In the genomic region with DNA sequence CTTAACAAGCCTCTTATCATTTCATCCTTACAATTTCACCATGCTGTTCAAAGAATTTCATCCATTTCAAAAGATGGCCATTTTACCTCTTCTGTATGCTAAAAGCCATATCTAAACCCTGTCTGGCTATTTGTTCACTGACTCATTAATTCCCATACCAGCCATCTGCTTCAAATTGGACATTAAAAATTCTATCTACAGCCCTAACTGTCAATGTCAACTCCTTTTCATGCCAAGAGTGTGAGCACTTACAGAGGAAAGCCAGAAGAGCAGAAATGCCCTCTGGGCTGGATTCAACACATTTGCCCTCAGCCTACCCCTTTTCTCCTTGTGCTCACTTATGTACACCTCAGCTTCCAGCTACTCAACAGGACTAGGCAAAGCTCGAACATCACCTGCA, we compare ENCODE assay signal across 17 cellular contexts. TPM values are rescaled to one million over a fixed set of nuclear protein-coding genes. Genes with fewer than 3 reads are reported as not detected.
DNase-seq lines count a peak whose midpoint lies in the region; ATAC-seq and TF ChIP-seq lines count a peak whose summit lies in the region.
"Had no signal": no experiment of that assay in that cellular context is flagged by ENCODE, and none has a peak within 500 bp of the region (broad histone marks: within the 10 kb centered on the region; RNA-seq: fewer than 3 reads in every experiment).

No MANE protein-coding gene starts in this region.

- H4K91ac ChIP-seq in IMR-90 (ENCODE audit: insufficient read depth, low read depth, low read length), result no peak overlapping the region
- H4K91ac ChIP-seq in H9 (ENCODE audit: insufficient read length, low read depth, low read length), result no peak overlapping the region

- no peak overlapping the region; the same call in 1 of the 2 replicates for H3K23ac ChIP-seq in IMR-90 (ENCODE audit: low read depth, low read length)
- no peak overlapping the region for H3K23ac ChIP-seq in H9 (ENCODE audit: insufficient read length, low read depth, low read length)

- H2BK5ac ChIP-seq in IMR-90 (ENCODE audit: low read depth, low read length, poor library complexity, severe bottlenecking) (no peak overlapping the region), H9 (ENCODE audit: insufficient read length, low read length) (no peak overlapping the region)

- H2BK15ac ChIP-seq in IMR-90 (ENCODE audit: low read depth, low read length) (no peak overlapping the region), H9 (ENCODE audit: low read depth, low read length) (no peak overlapping the region)

- H3T11ph ChIP-seq in H9 (ENCODE audit: low read length), result no peak overlapping the region

- BruUV-seq in IMR-90 (replicated peaks; lab: Mats Ljungman, UMichigan), result no TSS peak

- POLR2A ChIA-PET in IMR-90 (lab: Charles Lee; ENCODE audit: unreplicated experiment), result no interaction called here

- H4K5ac ChIP-seq in IMR-90 (ENCODE audit: low read depth, low read length) (no peak overlapping the region), H9 (ENCODE audit: insufficient read length, low read depth, low read length) (no peak overlapping the region)

- no peaks in the 10 kb centered on the region for H3K23me2 ChIP-seq in H9 (ENCODE audit: insufficient read length, low read depth, low read length, poor library complexity, severe bottlenecking)

- H3K27ac ChIP-seq in IMR-90 (ENCODE audit: insufficient read depth, low read length), result no peak overlapping the region
- H3K27ac ChIP-seq in smooth muscle cell (ENCODE audit: low read depth), result peak overlapping the region; percentile 48
- H3K27ac ChIP-seq in H9 (ENCODE audit: insufficient read length, low read depth, low read length), result no peak overlapping the region
- H3K27ac ChIP-seq: uterus had no signal

- H4K20me1 ChIP-seq in IMR-90 (ENCODE audit: insufficient read depth, low read length) (no peaks in the 10 kb centered on the region), smooth muscle cell (ENCODE audit: low read depth) (no peaks in the 10 kb centered on the region), H9 (ENCODE audit: control insufficient read depth, insufficient read depth, insufficient read length) (no peaks in the 10 kb centered on the region)

- dilution Hi-C loops in IMR-90 (cut with HindIII; ENCODE audit: low sequenced_read_pairs, unreplicated experiment), result no loop called here

- no peak for DNase-seq in activated CD8-positive, alpha-beta memory T cell treated with anti-CD3 and anti-CD28 coated beads, Interleukin-2, amount 10 ng/mL, durations not matched to agents 7 days and 5 days
- no peak for DNase-seq in activated CD8-positive, alpha-beta memory T cell treated with anti-CD3 and anti-CD28 coated beads, Interleukin-2, amount 50 U/mL, for 48 hours
- peak; percentile 22 for DNase-seq in IMR-90
- peak; percentile 7 for DNase-seq in amniotic epithelial cell (ENCODE audit: low read depth)
- no peak for DNase-seq in smooth muscle cell (lab: John Stamatoyannopoulos, UW; ENCODE audit: unreplicated experiment)
- DNase-seq in H9, result no peak
- DNase-seq in amniotic stem cell (lab: John Stamatoyannopoulos, UW), result no peak
- DNase-seq: activated B cell treated with CpG ODN at 0.5 μM for 24 hours, aorta, cerebellar nuclear complex, foreskin melanocyte, midbrain, NCI-H187 treated with DMSO at 0.1 percent for 48 hours, NCI-H446, Right ventricle myocardium superior, uterus had no signal

- H3K27me3 ChIP-seq in IMR-90 (ENCODE audit: control insufficient read depth, insufficient read depth, low read length) (no peaks in the 10 kb centered on the region), smooth muscle cell (ENCODE audit: low read depth) (no peaks in the 10 kb centered on the region), H9 (ENCODE audit: insufficient read depth, low read length) (no peaks in the 10 kb centered on the region)
- H3K27me3 ChIP-seq: uterus had no signal

- TF ChIP-seq POLR2A in IMR-90 (IDR thresholded peaks at IDR 0.05; ENCODE audit: low read depth, low read length), result no peak

- H3K4me3 ChIP-seq in IMR-90 (ENCODE audit: insufficient read depth, low read depth, low read length) (no peak overlapping the region), smooth muscle cell (no peak overlapping the region)
- H3K4me3 ChIP-seq: uterus had no signal

- no peak overlapping the region for H2BK12ac ChIP-seq in H9 (ENCODE audit: insufficient read length, low read depth, low read length)

- H2AFZ ChIP-seq in IMR-90 (replicated peaks; ENCODE audit: low read length, poor library complexity) (no peak overlapping the region), smooth muscle cell (ENCODE audit: low read depth) (no peak overlapping the region), H9 (ENCODE audit: low read length) (no peak overlapping the region)

- H3K18ac ChIP-seq in IMR-90 (ENCODE audit: low read depth, low read length) (no peak overlapping the region), H9 (ENCODE audit: insufficient read length, low read depth, low read length) (no peak overlapping the region)

- H2AK5ac ChIP-seq in IMR-90 (ENCODE audit: low read depth, low read length), result no peak overlapping the region; the same call in 1 of the 2 replicates
- H2AK5ac ChIP-seq in H9 (ENCODE audit: insufficient read length, low read length), result no peak overlapping the region

- H3K79me1 ChIP-seq in IMR-90 (ENCODE audit: low read depth in 1 of 2, low read length in 2 of 2), result peaks cover 0 to 3% of the 10 kb centered on the region in 2 experiments; a peak in 1 of 4 replicates
- no peaks in the 10 kb centered on the region for H3K79me1 ChIP-seq in H9 (ENCODE audit: insufficient read depth, low read depth, low read length, poor library complexity, severe bottlenecking)

- in situ Hi-C loops in IMR-90 (cut with MboI; ENCODE audit: low sequenced_read_pairs), result no loop called here

- H2BK120ac ChIP-seq in IMR-90 (ENCODE audit: low read depth, low read length), result no peak overlapping the region
- no peak overlapping the region for H2BK120ac ChIP-seq in H9 (ENCODE audit: low read depth, low read length, poor library complexity, severe bottlenecking)

- H3K9ac ChIP-seq in IMR-90 (ENCODE audit: low read depth, low read length) (no peak overlapping the region), smooth muscle cell (ENCODE audit: low read depth) (no peak overlapping the region), H9 (ENCODE audit: extremely low read depth, insufficient read length, low read length) (no peak overlapping the region)

- H2AK9ac ChIP-seq in IMR-90 (replicated peaks; ENCODE audit: low read depth, low read length, poor library complexity), result no peak overlapping the region

- H3K27ac Mint-ChIP-seq in activated CD8-positive, alpha-beta memory T cell treated with anti-CD3 and anti-CD28 coated beads, Interleukin-2, amount 10 ng/mL, durations not matched to agents 7 days and 5 days, result peak overlapping the region; percentile 90
- no peak overlapping the region for H3K27ac Mint-ChIP-seq in H9
- H3K27ac Mint-ChIP-seq: activated B cell treated with CpG ODN at 0.5 μM for 24 hours had no signal

- peaks cover 52% of the 10 kb centered on the region for H3K36me3 Mint-ChIP-seq in activated CD8-positive, alpha-beta memory T cell treated with anti-CD3 and anti-CD28 coated beads, Interleukin-2, amount 10 ng/mL, durations not matched to agents 7 days and 5 days
- H3K36me3 Mint-ChIP-seq in H9 (ENCODE audit: insufficient read depth in 1 of 3, low read depth in 3 of 3), result 0 out of 7 replicates have a peak, but pooled peaks cover 0 to 1% (median 0%) of the 10 kb centered on the region in 3 experiments

- H3K14ac ChIP-seq in IMR-90 (replicated peaks; ENCODE audit: low read depth, low read length) (0 out of 2 replicates have a peak overlapping the region, but pooled peaks have one; percentile 17), H9 (ENCODE audit: insufficient read depth, low read length) (no peak overlapping the region)

- no peaks in the 10 kb centered on the region for H3K9me3 Mint-ChIP-seq in activated CD8-positive, alpha-beta memory T cell treated with anti-CD3 and anti-CD28 coated beads, Interleukin-2, amount 10 ng/mL, durations not matched to agents 7 days and 5 days (ENCODE audit: low read depth)
- H3K9me3 Mint-ChIP-seq in H9, result no peaks in the 10 kb centered on the region
- H3K9me3 Mint-ChIP-seq: activated B cell treated with CpG ODN at 0.5 μM for 24 hours had no signal

- no peak for TF ChIP-seq CTCF in IMR-90 (conservative IDR thresholded peaks at IDR 0.05; ENCODE audit: low read depth, low read length)
- no peak for TF ChIP-seq CTCF in smooth muscle cell (IDR thresholded peaks at IDR 0.05; ENCODE audit: borderline replicate concordance, insufficient read depth, poor library complexity, severe bottlenecking)
- no peak for TF ChIP-seq CTCF in H9 (conservative IDR thresholded peaks at IDR 0.05)

- H2BK20ac ChIP-seq in IMR-90 (ENCODE audit: low read depth, low read length), result 0 out of 2 replicates have a peak overlapping the region, but pooled peaks have one; percentile 8
- H2BK20ac ChIP-seq in H9 (ENCODE audit: low read depth, low read length, poor library complexity, severe bottlenecking), result no peak overlapping the region

- H3K27me3 Mint-ChIP-seq in activated CD8-positive, alpha-beta memory T cell treated with anti-CD3 and anti-CD28 coated beads, Interleukin-2, amount 10 ng/mL, durations not matched to agents 7 days and 5 days, result no peaks in the 10 kb centered on the region
- H3K27me3 Mint-ChIP-seq in H9 (ENCODE audit: low read depth), result peaks cover 2% of the 10 kb centered on the region; the same call in 1 of the 2 replicates
- H3K27me3 Mint-ChIP-seq: activated B cell treated with CpG ODN at 0.5 μM for 24 hours had no signal

- H3K4me3 Mint-ChIP-seq in activated CD8-positive, alpha-beta memory T cell treated with anti-CD3 and anti-CD28 coated beads, Interleukin-2, amount 10 ng/mL, durations not matched to agents 7 days and 5 days, result no peak overlapping the region
- no peak overlapping the region for H3K4me3 Mint-ChIP-seq in H9
- H3K4me3 Mint-ChIP-seq: activated B cell treated with CpG ODN at 0.5 μM for 24 hours had no signal

- H3K36me3 ChIP-seq in IMR-90 (ENCODE audit: control insufficient read depth, insufficient read depth, low read length) (peaks cover 5% of the 10 kb centered on the region), smooth muscle cell (ENCODE audit: low read depth) (no peaks in the 10 kb centered on the region)
- H3K36me3 ChIP-seq: uterus had no signal

- H3K4me1 ChIP-seq in IMR-90 (ENCODE audit: control insufficient read depth, insufficient read depth, low read length) (peaks cover 26% of the 10 kb centered on the region), smooth muscle cell (ENCODE audit: low read depth) (peaks cover 12% of the 10 kb centered on the region), H9 (ENCODE audit: insufficient read depth, low read length) (peaks cover 13% of the 10 kb centered on the region)
- H3K4me1 ChIP-seq: uterus had no signal

- H4K8ac ChIP-seq in IMR-90 (ENCODE audit: low read depth in 2 of 2, low read length in 2 of 2) (no peak overlapping the region), H9 (replicated peaks; ENCODE audit: insufficient read length, low read depth, low read length) (no peak overlapping the region)

- H3K4me2 ChIP-seq in IMR-90 (ENCODE audit: low read depth, low read length), result no peak overlapping the region
- peak overlapping the region; percentile 41 for H3K4me2 ChIP-seq in smooth muscle cell
- no peak overlapping the region for H3K4me2 ChIP-seq in H9 (ENCODE audit: insufficient read depth, insufficient read length, low read length)

- ATAC-seq in activated CD8-positive, alpha-beta memory T cell treated with anti-CD3 and anti-CD28 coated beads, Interleukin-2, amount 10 ng/mL, durations not matched to agents 7 days and 5 days, result no peak
- no peak; the same call in 1 of the 2 replicates for ATAC-seq in IMR-90 (ENCODE audit: low read depth)
- no peak for ATAC-seq in GM21619 (IDR thresholded peaks at IDR 0.05; ENCODE audit: unreplicated experiment)

- intact Hi-C loops in IMR-90 (cut with micrococcal nuclease), result no loop called here

- CTCF ChIA-PET in activated CD8-positive, alpha-beta memory T cell treated with anti-CD3 and anti-CD28 coated beads, Interleukin-2, amount 10 ng/mL, durations not matched to agents 7 days and 5 days (lab: Charles Lee), result interaction anchor here (1.5 kb wide), 1 partner anchor 73 kb away, joined by 5 read pairs; no protein-coding TSS in a partner anchor
- CTCF ChIA-PET in IMR-90 (lab: Yijun Ruan, JAX), result no interaction called here

- H3K4ac ChIP-seq in IMR-90 (ENCODE audit: low read depth, low read length), result no peak overlapping the region
- no peak overlapping the region for H3K4ac ChIP-seq in H9 (ENCODE audit: low read depth, low read length)

- H3K9me3 ChIP-seq in IMR-90 (ENCODE audit: control insufficient read depth, insufficient read depth, low read length) (no peaks in the 10 kb centered on the region), smooth muscle cell (replicated peaks; ENCODE audit: low read depth) (no peaks in the 10 kb centered on the region), H9 (ENCODE audit: control insufficient read depth, low read depth, low read length) (no peaks in the 10 kb centered on the region)
- H3K9me3 ChIP-seq: uterus had no signal

- TF ChIP-seq RAD21 in IMR-90 (IDR thresholded peaks at IDR 0.05; ENCODE audit: low read length), result no peak

- peaks cover 89% of the 10 kb centered on the region for H3K4me1 Mint-ChIP-seq in activated CD8-positive, alpha-beta memory T cell treated with anti-CD3 and anti-CD28 coated beads, Interleukin-2, amount 10 ng/mL, durations not matched to agents 7 days and 5 days
- peaks cover 34 to 45% of the 10 kb centered on the region in 2 experiments for H3K4me1 Mint-ChIP-seq in H9

- H3K79me2 ChIP-seq in smooth muscle cell (ENCODE audit: low read depth) (no peaks in the 10 kb centered on the region), H9 (ENCODE audit: insufficient read depth, low read length) (no peaks in the 10 kb centered on the region)

- H3K56ac ChIP-seq in IMR-90 (ENCODE audit: extremely low read depth, insufficient read depth, low read length) (no peak overlapping the region), H9 (ENCODE audit: insufficient read length, low read depth, low read length) (no peak overlapping the region)

- no CpG with 5 or more reads among the region's 1 CpG for WGBS in IMR-90 (ENCODE audit: extremely low coverage in 2 of 2, insufficient read length in 1 of 2), 2 experiments
- WGBS in smooth muscle cell (ENCODE audit: low lambda C conversion rate), result 90% methylated on average over 1 of the region's 1 CpG
- no CpG with 5 or more reads among the region's 1 CpG for WGBS in H9 (ENCODE audit: extremely low coverage, insufficient read length, low lambda C conversion rate)

- no peaks in the 10 kb centered on the region for H3F3A ChIP-seq in smooth muscle cell (ENCODE audit: low read depth)

- peaks cover 19% of the 10 kb centered on the region; the same call in 1 of the 2 replicates for H3K9me1 ChIP-seq in IMR-90 (ENCODE audit: insufficient read depth, low read length)

RNA-seq across cellular contexts. Expression of a gene that starts 59.2 kb away (rescaled TPM):
- 10 to 100 TPM; 73.7 to 78.0 TPM for total RNA-seq in activated CD8-positive, alpha-beta memory T cell treated with anti-CD3 and anti-CD28 coated beads, Interleukin-2, amount 10 ng/mL, durations not matched to agents 7 days and 5 days
- total RNA-seq in IMR-90 (2012; rRNA removed) (45.2 and 59.4 TPM in 2 replicates), smooth muscle cell (50.7 and 73.0 TPM in 2 replicates), H9 (2021) (5.0 and 5.2 TPM in 2 replicates)
- polyA plus RNA-seq in IMR-90 (2012; rRNA removed) (49.5 and 70.0 TPM in 2 replicates), smooth muscle cell (7.2 and 10.4 TPM in 2 replicates)
- polyA plus RNA-seq in IMR-90 (2012; cell fraction: cytosol; rRNA removed), result 13.7 and 35.1 TPM in 2 replicates
- 31.2 and 414 TPM in 2 replicates for polyA plus RNA-seq in IMR-90 (2012; cell fraction: nucleus; rRNA removed; ENCODE audit: low replicate concordance)

Comparison
In these comparisons a context has a peak if more than half of its experiments do, and no peak if none do; other contexts are left out.
1. DNase-seq: peak in IMR-90 (single experiment) and amniotic epithelial cell (single experiment); none in activated CD8-positive, alpha-beta memory T cell treated with anti-CD3 and anti-CD28 coated beads, Interleukin-2, amount 10 ng/mL, durations not matched to agents 7 days and 5 days (single experiment), activated CD8-positive, alpha-beta memory T cell treated with anti-CD3 and anti-CD28 coated beads, Interleukin-2, amount 50 U/mL, for 48 hours (single experiment), smooth muscle cell (single experiment), H9 (single experiment) and amniotic stem cell (single experiment).